8 cellular contexts compared by ENCODE assay signal in genomic region chr17:6204203-6204722, GRCh38.
"Had no signal": no experiment of that assay in that cellular context is flagged by ENCODE, and none has a peak within 500 bp of the region (broad histone marks: within the 10 kb centered on the region; RNA-seq: fewer than 3 reads in every experiment).

No MANE protein-coding gene starts in this region.

- H3K4me3 ChIP-seq: GM23248, HAP-1, K562 had no signal

- DNase-seq: GM23248, GOT3, H7, HFFc6, IMR-90 had no signal

- H3K4me3 Mint-ChIP-seq: HFFc6 had no signal

- H3K27ac ChIP-seq: GM23248 had no signal

- H3K4me1 ChIP-seq: HAP-1 had no signal

- H3K9me3 ChIP-seq: HAP-1 had no signal

- H3K27ac Mint-ChIP-seq: HFFc6 had no signal

- H2AFZ ChIP-seq: GM23248 had no signal

- H3K9me3 Mint-ChIP-seq: HFFc6 had no signal

- H3K9ac ChIP-seq: GM23248 had no signal

- ATAC-seq: HCT116, K562 had no signal

- H3K36me3 ChIP-seq: HAP-1 had no signal
